ENCODE assay signal across 8 cellular contexts in genomic region chr9:88388886-88389617, GRCh38. TPM values are rescaled to one million over a fixed set of nuclear protein-coding genes. Genes with fewer than 3 reads are reported as not detected.
DNase-seq lines count a peak whose midpoint lies in the region; ATAC-seq and TF ChIP-seq lines count a peak whose summit lies in the region.

No MANE protein-coding gene starts in this region.

- H3K27ac Mint-ChIP-seq in WTC11 = peak overlapping the region; percentile 96

- DNase-seq in NCI-H2081 (lab: John Stamatoyannopoulos, UW) = peak; percentile 37 to 55
- DNase-seq in NCI-H2081 treated with DMSO at 0.1 percent for 48 hours (lab: John Stamatoyannopoulos, UW) = no peak
- DNase-seq in NCI-H1092 (lab: John Stamatoyannopoulos, UW) = peak; percentile 49
- DNase-seq in WTC11 (ENCODE audit: low spot score) = peak; percentile 63
- DNase-seq in stimulated activated CD4-positive, alpha-beta T cell treated with anti-CD3 and anti-CD28 coated beads, Interleukin-2, amount 100 ng/mL, for 24 hours = peak; percentile 42 to 49

- peaks cover 18% of the 10 kb centered on the region for H3K36me3 Mint-ChIP-seq in WTC11

- H3K27me3 Mint-ChIP-seq in WTC11 (ENCODE audit: low read depth) = no peaks in the 10 kb centered on the region

- TF ChIP-seq CTCF in WTC11 (IDR thresholded peaks at IDR 0.05) = no peak

- ATAC-seq in HG02623 (IDR thresholded peaks at IDR 0.05; ENCODE audit: unreplicated experiment) (peak; percentile 20), WTC11 (peak; percentile 10)

- POLR2A ChIA-PET in WTC11 (lab: Charles Lee) = no interaction called here

- CTCF ChIA-PET in WTC11 (lab: Charles Lee) = no interaction called here

- no peaks in the 10 kb centered on the region for H3K9me3 Mint-ChIP-seq in WTC11

- no peaks in the 10 kb centered on the region for H3K27me3 ChIP-seq in layer of hippocampus (ENCODE audit: control insufficient read depth, insufficient read depth, low read length)

- H3K4me3 Mint-ChIP-seq in WTC11 = peak overlapping the region; percentile 90

- H3K4me1 Mint-ChIP-seq in WTC11 = peaks cover 59% of the 10 kb centered on the region

- H3K27ac ChIP-seq in cingulate gyrus (ENCODE audit: low read depth, low read length) (peak overlapping the region; percentile 84), layer of hippocampus (ENCODE audit: low read depth, low read length) (peak overlapping the region; percentile 87)

TF ChIP-seq in WTC11, 78 proteins besides CTCF, POLR2A, EP300 and RAD21:
- TF ChIP-seq MYBL2 (CRISPR knock-in tag; IDR thresholded peaks at IDR 0.05) = peak; percentile 53; the same call in 1 of the 2 replicates
- TF ChIP-seq TEAD1 (CRISPR knock-in tag; IDR thresholded peaks at IDR 0.05) = 0 out of 2 replicates have a peak, but pooled peaks have one; percentile 46
- no peak for TF ChIP-seq ZNF138 (CRISPR knock-in tag; conservative IDR thresholded peaks at IDR 0.05)
- 0 out of 2 replicates have a peak, but pooled peaks have one; percentile 16 for TF ChIP-seq SP1 (CRISPR knock-in tag; conservative IDR thresholded peaks at IDR 0.05)
- TF ChIP-seq FOXK1 (CRISPR knock-in tag; IDR thresholded peaks at IDR 0.05) = peak; percentile 48; the same call in 1 of the 2 replicates
- TF ChIP-seq NR2C2 (CRISPR knock-in tag; IDR thresholded peaks at IDR 0.05) = no peak
- 0 out of 2 replicates have a peak, but pooled peaks have one; percentile 21 for TF ChIP-seq E2F5 (CRISPR knock-in tag; IDR thresholded peaks at IDR 0.05)
- no peak for TF ChIP-seq ERG (CRISPR knock-in tag; IDR thresholded peaks at IDR 0.05)
- TF ChIP-seq FOXP1 (CRISPR knock-in tag; IDR thresholded peaks at IDR 0.05; ENCODE audit: borderline replicate concordance) = peak; percentile 56; the same call in 1 of the 2 replicates
- TF ChIP-seq TCF7 (CRISPR knock-in tag; IDR thresholded peaks at IDR 0.05; ENCODE audit: low read depth) = no peak

RNA-seq across cellular contexts. Expression of gene SPIN1, which starts 0.8 kb away (rescaled TPM):
- 122 to 124 TPM (median 123 TPM) in 3 replicates for total RNA-seq in WTC11 (2021)
